ENCODE assay signal across 1 cellular context in the genomic region with DNA sequence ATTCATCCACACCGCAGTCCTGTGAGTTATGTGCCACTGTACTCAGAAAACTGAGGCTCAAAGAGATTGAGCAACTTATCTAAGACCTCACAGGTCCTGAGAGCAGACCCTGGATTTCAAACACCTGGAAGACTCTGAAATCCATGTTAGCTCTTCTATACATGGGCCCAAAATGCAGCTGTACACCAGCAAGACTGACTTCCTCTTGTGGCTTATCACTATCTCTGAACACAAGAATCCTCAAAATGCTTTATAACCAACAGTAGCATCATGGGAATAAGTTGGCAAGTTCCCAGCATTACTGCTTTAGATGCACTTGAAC.
A peak's percentile ranks its signal among the peaks of the same experiment; 100 is the strongest.
TF ChIP-seq lines count a peak whose summit lies in the region.
"Not testable (repeated sequence)": the region's sequence is repeated elsewhere in the genome, so short reads cannot be mapped to it uniquely, and the experiment has no call there.

No MANE protein-coding gene starts in this region.

TF ChIP-seq in K562, 482 proteins besides CTCF, POLR2A, EP300 and RAD21 (continued from another document):
- TF ChIP-seq, protein P1, sequence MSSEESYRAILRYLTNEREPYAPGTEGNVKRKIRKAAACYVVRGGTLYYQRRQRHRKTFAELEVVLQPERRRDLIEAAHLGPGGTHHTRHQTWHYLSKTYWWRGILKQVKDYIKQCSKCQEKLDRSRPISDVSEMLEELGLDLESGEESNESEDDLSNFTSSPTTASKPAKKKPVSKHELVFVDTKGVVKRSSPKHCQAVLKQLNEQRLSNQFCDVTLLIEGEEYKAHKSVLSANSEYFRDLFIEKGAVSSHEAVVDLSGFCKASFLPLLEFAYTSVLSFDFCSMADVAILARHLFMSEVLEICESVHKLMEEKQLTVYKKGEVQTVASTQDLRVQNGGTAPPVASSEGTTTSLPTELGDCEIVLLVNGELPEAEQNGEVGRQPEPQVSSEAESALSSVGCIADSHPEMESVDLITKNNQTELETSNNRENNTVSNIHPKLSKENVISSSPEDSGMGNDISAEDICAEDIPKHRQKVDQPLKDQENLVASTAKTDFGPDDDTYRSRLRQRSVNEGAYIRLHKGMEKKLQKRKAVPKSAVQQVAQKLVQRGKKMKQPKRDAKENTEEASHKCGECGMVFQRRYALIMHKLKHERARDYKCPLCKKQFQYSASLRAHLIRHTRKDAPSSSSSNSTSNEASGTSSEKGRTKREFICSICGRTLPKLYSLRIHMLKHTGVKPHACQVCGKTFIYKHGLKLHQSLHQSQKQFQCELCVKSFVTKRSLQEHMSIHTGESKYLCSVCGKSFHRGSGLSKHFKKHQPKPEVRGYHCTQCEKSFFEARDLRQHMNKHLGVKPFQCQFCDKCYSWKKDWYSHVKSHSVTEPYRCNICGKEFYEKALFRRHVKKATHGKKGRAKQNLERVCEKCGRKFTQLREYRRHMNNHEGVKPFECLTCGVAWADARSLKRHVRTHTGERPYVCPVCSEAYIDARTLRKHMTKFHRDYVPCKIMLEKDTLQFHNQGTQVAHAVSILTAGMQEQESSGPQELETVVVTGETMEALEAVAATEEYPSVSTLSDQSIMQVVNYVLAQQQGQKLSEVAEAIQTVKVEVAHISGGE (CRISPR knock-in tag; IDR thresholded peaks at IDR 0.05): peak in 1 of 3 experiments; percentile 1; a peak in 1 of 6 replicates
- not testable (repeated sequence) for TF ChIP-seq CEBPG (CRISPR knock-in tag; IDR thresholded peaks at IDR 0.05); TEAD4 (CRISPR knock-in tag; IDR thresholded peaks at IDR 0.05; ENCODE audit: borderline replicate concordance)
- TF ChIP-seq CEBPG (tag; conservative IDR thresholded peaks at IDR 0.05 in 1 of 2, IDR thresholded peaks at IDR 0.05 in 1 of 2): 0 out of 4 replicates have a peak, but pooled peaks of 1 of the 2 experiments have one; percentile 12
- TF ChIP-seq ZNF766 (CRISPR knock-in tag; conservative IDR thresholded peaks at IDR 0.05): 0 out of 2 replicates have a peak, but pooled peaks have one; percentile 2
- peak; percentile 60; the same call in 1 of the 2 replicates for TF ChIP-seq FOSL1 (tag; conservative IDR thresholded peaks at IDR 0.05)
- TF ChIP-seq, protein P2, sequence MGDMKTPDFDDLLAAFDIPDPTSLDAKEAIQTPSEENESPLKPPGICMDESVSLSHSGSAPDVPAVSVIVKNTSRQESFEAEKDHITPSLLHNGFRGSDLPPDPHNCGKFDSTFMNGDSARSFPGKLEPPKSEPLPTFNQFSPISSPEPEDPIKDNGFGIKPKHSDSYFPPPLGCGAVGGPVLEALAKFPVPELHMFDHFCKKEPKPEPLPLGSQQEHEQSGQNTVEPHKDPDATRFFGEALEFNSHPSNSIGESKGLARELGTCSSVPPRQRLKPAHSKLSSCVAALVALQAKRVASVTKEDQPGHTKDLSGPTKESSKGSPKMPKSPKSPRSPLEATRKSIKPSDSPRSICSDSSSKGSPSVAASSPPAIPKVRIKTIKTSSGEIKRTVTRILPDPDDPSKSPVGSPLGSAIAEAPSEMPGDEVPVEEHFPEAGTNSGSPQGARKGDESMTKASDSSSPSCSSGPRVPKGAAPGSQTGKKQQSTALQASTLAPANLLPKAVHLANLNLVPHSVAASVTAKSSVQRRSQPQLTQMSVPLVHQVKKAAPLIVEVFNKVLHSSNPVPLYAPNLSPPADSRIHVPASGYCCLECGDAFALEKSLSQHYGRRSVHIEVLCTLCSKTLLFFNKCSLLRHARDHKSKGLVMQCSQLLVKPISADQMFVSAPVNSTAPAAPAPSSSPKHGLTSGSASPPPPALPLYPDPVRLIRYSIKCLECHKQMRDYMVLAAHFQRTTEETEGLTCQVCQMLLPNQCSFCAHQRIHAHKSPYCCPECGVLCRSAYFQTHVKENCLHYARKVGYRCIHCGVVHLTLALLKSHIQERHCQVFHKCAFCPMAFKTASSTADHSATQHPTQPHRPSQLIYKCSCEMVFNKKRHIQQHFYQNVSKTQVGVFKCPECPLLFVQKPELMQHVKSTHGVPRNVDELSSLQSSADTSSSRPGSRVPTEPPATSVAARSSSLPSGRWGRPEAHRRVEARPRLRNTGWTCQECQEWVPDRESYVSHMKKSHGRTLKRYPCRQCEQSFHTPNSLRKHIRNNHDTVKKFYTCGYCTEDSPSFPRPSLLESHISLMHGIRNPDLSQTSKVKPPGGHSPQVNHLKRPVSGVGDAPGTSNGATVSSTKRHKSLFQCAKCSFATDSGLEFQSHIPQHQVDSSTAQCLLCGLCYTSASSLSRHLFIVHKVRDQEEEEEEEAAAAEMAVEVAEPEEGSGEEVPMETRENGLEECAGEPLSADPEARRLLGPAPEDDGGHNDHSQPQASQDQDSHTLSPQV (IDR thresholded peaks at IDR 0.05): 0 out of 2 replicates have a peak, but pooled peaks have one; percentile 40
- TF ChIP-seq ADNP (tag; IDR thresholded peaks at IDR 0.05): 0 out of 2 replicates have a peak, but pooled peaks have one; percentile 43
- TF ChIP-seq TEAD4 (IDR thresholded peaks at IDR 0.05; ENCODE audit: low read length): peak; percentile 51; the same call in 1 of the 2 replicates
- peak; percentile 72; the same call in 1 of the 2 replicates for TF ChIP-seq SPI1 (IDR thresholded peaks at IDR 0.05; ENCODE audit: borderline replicate concordance, low read depth, low read length)
- TF ChIP-seq NFIC (IDR thresholded peaks at IDR 0.05): peak; percentile 82
- TF ChIP-seq ZNF644 (tag; IDR thresholded peaks at IDR 0.05; ENCODE audit: low read depth): 0 out of 2 replicates have a peak, but pooled peaks have one; percentile 31
- 0 out of 2 replicates have a peak, but pooled peaks have one; percentile 6 for TF ChIP-seq KLF16 (IDR thresholded peaks at IDR 0.05)
- TF ChIP-seq, protein P3, sequence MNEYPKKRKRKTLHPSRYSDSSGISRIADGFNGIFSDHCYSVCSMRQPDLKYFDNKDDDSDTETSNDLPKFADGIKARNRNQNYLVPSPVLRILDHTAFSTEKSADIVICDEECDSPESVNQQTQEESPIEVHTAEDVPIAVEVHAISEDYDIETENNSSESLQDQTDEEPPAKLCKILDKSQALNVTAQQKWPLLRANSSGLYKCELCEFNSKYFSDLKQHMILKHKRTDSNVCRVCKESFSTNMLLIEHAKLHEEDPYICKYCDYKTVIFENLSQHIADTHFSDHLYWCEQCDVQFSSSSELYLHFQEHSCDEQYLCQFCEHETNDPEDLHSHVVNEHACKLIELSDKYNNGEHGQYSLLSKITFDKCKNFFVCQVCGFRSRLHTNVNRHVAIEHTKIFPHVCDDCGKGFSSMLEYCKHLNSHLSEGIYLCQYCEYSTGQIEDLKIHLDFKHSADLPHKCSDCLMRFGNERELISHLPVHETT (CRISPR knock-in tag; conservative IDR thresholded peaks at IDR 0.05 in 1 of 2, IDR thresholded peaks at IDR 0.05 in 1 of 2): 0 out of 4 replicates have a peak, but pooled peaks of 1 of the 2 experiments have one; percentile 27
- TF ChIP-seq RCOR1 (IDR thresholded peaks at IDR 0.05; ENCODE audit: borderline replicate concordance in 1 of 2, low read depth in 2 of 2, low read length in 2 of 2): peak in 1 of 2 experiments; percentile 24; a peak in 1 of 4 replicates
- TF ChIP-seq ZNF197 (CRISPR knock-in tag; IDR thresholded peaks at IDR 0.05; ENCODE audit: low read depth): peak; percentile 73; the same call in 1 of the 2 replicates
